Comparison of ENCODE assay signal across 8 cellular contexts in genomic region chr17:7252176-7253043, GRCh38. TPM values are rescaled to one million over a fixed set of nuclear protein-coding genes. Genes with fewer than 3 reads are reported as not detected.
A peak's percentile ranks its signal among the peaks of the same experiment; 100 is the strongest.
DNase-seq lines count a peak whose midpoint lies in the region; ATAC-seq and TF ChIP-seq lines count a peak whose summit lies in the region.

TSS of gene ELP5 (plus strand) at chr17:7252215. CDS start at chr17:7252551, 336 bp downstream.

- peaks cover 41% of the 10 kb centered on the region for H3K4me1 Mint-ChIP-seq in activated CD8-positive, alpha-beta memory T cell treated with anti-CD3 and anti-CD28 coated beads, Interleukin-2, amount 10 ng/mL, durations not matched to agents 7 days and 5 days

- peaks cover 21% of the 10 kb centered on the region for H3K36me3 Mint-ChIP-seq in activated CD8-positive, alpha-beta memory T cell treated with anti-CD3 and anti-CD28 coated beads, Interleukin-2, amount 10 ng/mL, durations not matched to agents 7 days and 5 days

- no peaks in the 10 kb centered on the region for H3K27me3 Mint-ChIP-seq in activated CD8-positive, alpha-beta memory T cell treated with anti-CD3 and anti-CD28 coated beads, Interleukin-2, amount 10 ng/mL, durations not matched to agents 7 days and 5 days

- peak within 1 kb of the TSS; percentile 67 for H3K4me3 ChIP-seq in HL-60 (replicated peaks; ENCODE audit: insufficient read depth, low read length)

- H3K27ac Mint-ChIP-seq in activated CD8-positive, alpha-beta memory T cell treated with anti-CD3 and anti-CD28 coated beads, Interleukin-2, amount 10 ng/mL, durations not matched to agents 7 days and 5 days = peak within 1 kb of the TSS; percentile 99

- peak within 1 kb of the TSS; percentile 99 for H3K27ac ChIP-seq in HL-60 (replicated peaks)

- peak within 1 kb of the TSS; percentile 91 for H3K4me3 Mint-ChIP-seq in activated CD8-positive, alpha-beta memory T cell treated with anti-CD3 and anti-CD28 coated beads, Interleukin-2, amount 10 ng/mL, durations not matched to agents 7 days and 5 days

- no peaks in the 10 kb centered on the region for H3K9me3 Mint-ChIP-seq in activated CD8-positive, alpha-beta memory T cell treated with anti-CD3 and anti-CD28 coated beads, Interleukin-2, amount 10 ng/mL, durations not matched to agents 7 days and 5 days (ENCODE audit: low read depth)

- in situ Hi-C loops in endometrial microvascular endothelial cells (cut with HindIII; ENCODE audit: inconsistent ontology term, low pct_unique_long_range_greater_than_20kb, low sequenced_read_pairs) = no loop called here

- ATAC-seq in GM19455 (IDR thresholded peaks at IDR 0.05; ENCODE audit: unreplicated experiment) = peak; percentile 40
- peak; percentile 73 for ATAC-seq in activated CD8-positive, alpha-beta memory T cell treated with anti-CD3 and anti-CD28 coated beads, Interleukin-2, amount 10 ng/mL, durations not matched to agents 7 days and 5 days

- peak; percentile 89 for DNase-seq in COLO829 (ENCODE audit: low spot score)
- peak; percentile 81 to 86 for DNase-seq in HL-60 (ENCODE audit: low read depth in 1 of 2, low spot score in 1 of 2)
- DNase-seq in NK-92 (lab: John Stamatoyannopoulos, UW; ENCODE audit: unreplicated experiment) = peak; percentile 7
- peak; percentile 96 for DNase-seq in activated CD8-positive, alpha-beta memory T cell treated with anti-CD3 and anti-CD28 coated beads, Interleukin-2, amount 10 ng/mL, durations not matched to agents 7 days and 5 days
- DNase-seq in midbrain (lab: John Stamatoyannopoulos, UW) = peak; percentile 91
- DNase-seq in stimulated activated CD8-positive, alpha-beta memory T cell treated with anti-CD3 and anti-CD28 coated beads, Interleukin-4, amount 100 ng/mL, for 1 hour (ENCODE audit: low read depth in 2 of 2, low spot score in 1 of 2) = peak; percentile 72 to 73

- no peaks in the 10 kb centered on the region for H3K27me3 ChIP-seq in HL-60 (ENCODE audit: insufficient read depth, poor library complexity, severe bottlenecking)

- CTCF ChIA-PET in activated CD8-positive, alpha-beta memory T cell treated with anti-CD3 and anti-CD28 coated beads, Interleukin-2, amount 10 ng/mL, durations not matched to agents 7 days and 5 days (lab: Charles Lee) = interaction anchor here (1.0 to 2.5 kb wide), 6 partner anchors 10 to 44 kb away, joined by 3 to 18 read pairs (median 5); partner anchors contain the start of genes ACADVL, DLG4, GABARAP and PHF23

- TF ChIP-seq CTCF in HL-60 (IDR thresholded peaks at IDR 0.05; ENCODE audit: insufficient read depth, low read length) = no peak

RNA-seq across cellular contexts. Expression of gene ELP5, which starts in this region (rescaled TPM):
- 10 to 100 TPM; 56.5 to 70.4 TPM for total RNA-seq in activated CD8-positive, alpha-beta memory T cell treated with anti-CD3 and anti-CD28 coated beads, Interleukin-2, amount 10 ng/mL, durations not matched to agents 7 days and 5 days
- 46.6 TPM for total RNA-seq in endometrial microvascular endothelial cells (ENCODE audit: inconsistent ontology term)

Comparison
In these comparisons a context has a peak if more than half of its experiments do, and no peak if none do; other contexts are left out.
1. Peak in every context shown above with its lines: DNase-seq, ATAC-seq, H3K4me3 ChIP-seq and H3K27ac ChIP-seq.
2. DNase-seq: peak in every context shown above with its lines; median percentile 96 in activated CD8-positive, alpha-beta memory T cell treated with anti-CD3 and anti-CD28 coated beads, Interleukin-2, amount 10 ng/mL, durations not matched to agents 7 days and 5 days; 91 in midbrain; 89 in COLO829; 84 in HL-60; 72 in stimulated activated CD8-positive, alpha-beta memory T cell treated with anti-CD3 and anti-CD28 coated beads, Interleukin-4, amount 100 ng/mL, for 1 hour; 7 in NK-92.